9 cellular contexts compared by ENCODE assay signal in the genomic region with DNA sequence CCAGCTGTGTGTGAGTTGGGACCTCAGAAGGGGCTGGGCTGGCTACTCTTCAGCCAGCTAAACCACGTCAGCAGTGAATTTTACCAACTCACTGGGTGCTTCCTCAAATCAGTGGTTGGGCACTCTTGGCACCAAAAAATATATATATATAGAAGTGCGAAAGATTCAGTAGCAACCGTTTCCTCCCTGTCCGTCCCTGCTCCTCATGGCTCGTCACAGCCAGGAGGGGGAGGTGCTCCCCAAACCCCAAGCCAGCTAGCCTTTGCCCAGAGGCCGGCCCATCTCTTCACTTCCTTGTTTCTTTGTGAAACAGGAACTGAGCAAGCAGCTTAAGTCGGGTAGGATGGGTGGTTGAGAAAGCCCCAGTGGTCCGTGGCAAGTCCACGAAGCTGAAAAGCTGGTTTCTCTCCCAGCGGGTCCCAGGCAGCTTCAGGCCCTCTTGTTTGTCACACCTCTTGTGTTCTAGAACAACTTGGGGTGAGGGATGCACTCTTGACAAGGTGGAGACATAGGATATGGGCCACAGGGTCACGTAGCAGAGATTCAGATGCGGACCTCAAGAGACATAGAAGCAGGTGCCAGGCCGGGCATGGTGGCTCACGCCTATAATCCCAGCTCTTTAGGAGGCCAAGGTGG. TPM values are rescaled to one million over a fixed set of nuclear protein-coding genes. Genes with fewer than 3 reads are reported as not detected.
DNase-seq lines count a peak whose midpoint lies in the region; ATAC-seq and TF ChIP-seq lines count a peak whose summit lies in the region.
"Had no signal": no experiment of that assay in that cellular context is flagged by ENCODE, and none has a peak within 500 bp of the region (broad histone marks: within the 10 kb centered on the region; RNA-seq: fewer than 3 reads in every experiment).

No MANE protein-coding gene starts in this region.

- peaks cover 13% of the 10 kb centered on the region for H3K4me1 Mint-ChIP-seq in activated T-helper 17 cell treated with anti-CD3 and anti-CD28 coated beads, Interleukin-2, amount 50 U/mL, for 72 hours
- no peaks in the 10 kb centered on the region for H3K4me1 Mint-ChIP-seq in osteocyte (ENCODE audit: unreplicated experiment)

- H3K9ac ChIP-seq in mucosa of rectum (ENCODE audit: low read depth in 1 of 2, low read length in 2 of 2) = no peak overlapping the region

- peaks cover 4 to 18% of the 10 kb centered on the region in 2 donors for H3K4me1 ChIP-seq in mucosa of rectum (ENCODE audit: control insufficient read depth in 2 of 2, insufficient read depth in 2 of 2, low read length in 2 of 2)

- DNase-seq in osteocyte (ENCODE audit: extremely low spot score, unreplicated experiment) (no peak), A172 (ENCODE audit: low spot score) (no peak)
- DNase-seq in stimulated activated CD4-positive, alpha-beta T cell treated with anti-CD3 and anti-CD28 coated beads, Interleukin-4, amount 100 ng/mL, for 24 hours = no peak

- no peaks in the 10 kb centered on the region for H3K36me3 Mint-ChIP-seq in activated T-helper 17 cell treated with anti-CD3 and anti-CD28 coated beads, Interleukin-2, amount 50 U/mL, for 72 hours (ENCODE audit: low read depth)
- no peaks in the 10 kb centered on the region for H3K36me3 Mint-ChIP-seq in osteocyte (ENCODE audit: unreplicated experiment)

- ATAC-seq in GM21360 (IDR thresholded peaks at IDR 0.05; ENCODE audit: unreplicated experiment) (peak; percentile 79), HG03521 (IDR thresholded peaks at IDR 0.05; ENCODE audit: unreplicated experiment) (peak; percentile 54)
- peak; percentile 64 for ATAC-seq in activated T-helper 17 cell treated with anti-CD3 and anti-CD28 coated beads, Interleukin-2, amount 50 U/mL, for 72 hours (replicated peaks)
- ATAC-seq: HCT116 had no signal

- H3K4me3 ChIP-seq in mucosa of rectum (ENCODE audit: low read length in 2 of 2) = peak overlapping the region in 1 of 2 donors; percentile 53

- H3K9me3 Mint-ChIP-seq in activated T-helper 17 cell treated with anti-CD3 and anti-CD28 coated beads, Interleukin-2, amount 50 U/mL, for 72 hours = no peaks in the 10 kb centered on the region
- H3K9me3 Mint-ChIP-seq in osteocyte (ENCODE audit: unreplicated experiment) = no peaks in the 10 kb centered on the region

- H3K27me3 Mint-ChIP-seq in activated T-helper 17 cell treated with anti-CD3 and anti-CD28 coated beads, Interleukin-2, amount 50 U/mL, for 72 hours = no peaks in the 10 kb centered on the region
- H3K27me3 Mint-ChIP-seq in osteocyte (ENCODE audit: unreplicated experiment) = no peaks in the 10 kb centered on the region

- no peaks in the 10 kb centered on the region for H3K27me3 ChIP-seq in mucosa of rectum (ENCODE audit: control insufficient read depth in 2 of 2, insufficient read depth in 2 of 2, low read length in 2 of 2)

- peak overlapping the region; percentile 90 for H3K27ac Mint-ChIP-seq in activated T-helper 17 cell treated with anti-CD3 and anti-CD28 coated beads, Interleukin-2, amount 50 U/mL, for 72 hours
- H3K27ac Mint-ChIP-seq in osteocyte (ENCODE audit: unreplicated experiment) = no peak overlapping the region

- no peaks in the 10 kb centered on the region for H3K9me3 ChIP-seq in mucosa of rectum (ENCODE audit: control insufficient read depth in 2 of 2, low read length in 2 of 2)

- H3K27ac ChIP-seq in mucosa of rectum (ENCODE audit: low read depth in 2 of 2, low read length in 2 of 2) = peak overlapping the region; percentile 38 to 74

- no peak for TF ChIP-seq CTCF in osteocyte (IDR thresholded peaks at IDR 0.05)

- H3K36me3 ChIP-seq in mucosa of rectum (ENCODE audit: control insufficient read depth in 2 of 2, insufficient read depth in 2 of 2, low read length in 2 of 2) = no peaks in the 10 kb centered on the region

- H3K4me3 Mint-ChIP-seq in activated T-helper 17 cell treated with anti-CD3 and anti-CD28 coated beads, Interleukin-2, amount 50 U/mL, for 72 hours = peak overlapping the region; percentile 83
- no peak overlapping the region for H3K4me3 Mint-ChIP-seq in osteocyte (ENCODE audit: unreplicated experiment)

- TF ChIP-seq POLR2A in GM10847 (IDR thresholded peaks at IDR 0.05; ENCODE audit: extremely low read depth, insufficient read length) = peak; percentile 20

RNA-seq across cellular contexts. Expression of gene SASH3, which starts 6.8 kb away (rescaled TPM):
- 100 to 1,000 TPM; 103 to 191 TPM for total RNA-seq in activated T-helper 17 cell treated with anti-CD3 and anti-CD28 coated beads, Interleukin-2, amount 50 U/mL, for 72 hours
- total RNA-seq in osteocyte = not detected in 2 replicates
- not detected in 2 replicates for total RNA-seq in A172 (2014; rRNA removed; shearing (Covaris generic))

RNA-seq across cellular contexts. Expression of gene XPNPEP2, which starts 34.1 kb away (rescaled TPM):
- under 1 TPM; 0.45 to 0.52 TPM for total RNA-seq in activated T-helper 17 cell treated with anti-CD3 and anti-CD28 coated beads, Interleukin-2, amount 50 U/mL, for 72 hours
- total RNA-seq in osteocyte = 0.27 and 0.39 TPM in 2 replicates
- not detected in 2 replicates for total RNA-seq in A172 (2014; rRNA removed; shearing (Covaris generic))

Comparison
In these comparisons a context has a peak if more than half of its experiments do, and no peak if none do; other contexts are left out.
1. RNA of gene SASH3, which starts 6.8 kb away (total RNA-seq): 103 to 191 TPM in activated T-helper 17 cell treated with anti-CD3 and anti-CD28 coated beads, Interleukin-2, amount 50 U/mL, for 72 hours; not detected in osteocyte and not detected in A172; every median in the first group is over 100 times any median in the second.
2. Peak in every context shown above with its lines, with median percentiles within 50 percentile points of each other: ATAC-seq.